24 cellular contexts compared by ENCODE assay signal in genomic region chr10:69668722-69669121, GRCh38.
"Had no signal": no experiment of that assay in that cellular context is flagged by ENCODE, and none has a peak within 500 bp of the region (broad histone marks: within the 10 kb centered on the region; RNA-seq: fewer than 3 reads in every experiment).

No MANE protein-coding gene starts in this region.

- H3K9me3 ChIP-seq: body of pancreas, colonic mucosa, prostate gland, right atrium auricular region, transverse colon had no signal

- H2AFZ ChIP-seq: neural progenitor cell had no signal

- H3K4me1 ChIP-seq: colonic mucosa, prostate gland, right atrium auricular region, transverse colon had no signal

- H3K36me3 Mint-ChIP-seq: activated naive CD8-positive, alpha-beta T cell treated with anti-CD3 and anti-CD28 coated beads, Interleukin-2, amount 10 ng/mL, durations not matched to agents 7 days and 5 days; memory B cell; naive thymus-derived CD4-positive, alpha-beta T cell; neural progenitor cell had no signal

- H3K27ac Mint-ChIP-seq: activated CD4-positive, alpha-beta T cell treated with anti-CD3 and anti-CD28 coated beads, Interleukin-2, amount 10 ng/mL, durations not matched to agents 24 days and 14 days; activated CD8-positive, alpha-beta T cell treated with anti-CD3 and anti-CD28 coated beads for 36 hours; activated naive CD8-positive, alpha-beta T cell treated with anti-CD3 and anti-CD28 coated beads, Interleukin-2, amount 10 ng/mL, durations not matched to agents 7 days and 5 days; activated T-helper 17 cell treated with anti-CD3 and anti-CD28 coated beads, Interleukin-2, amount 50 U/mL, for 72 hours; endodermal cell; memory B cell; naive thymus-derived CD4-positive, alpha-beta T cell; stimulated activated naive CD8-positive, alpha-beta T cell treated with anti-CD3 and anti-CD28 coated beads, Interleukin-15, Interleukin-2, amounts not matched to agents 100 ng/mL and 50 ng/mL, for 24 hours had no signal

- H3K36me3 ChIP-seq: colonic mucosa, neural progenitor cell, prostate gland, right atrium auricular region, transverse colon had no signal

- H3K27ac ChIP-seq: body of pancreas, colonic mucosa, epithelial cell of prostate, neural progenitor cell, prostate gland, right atrium auricular region, skin epidermis, transverse colon had no signal

- H3K4me3 ChIP-seq: body of pancreas, colonic mucosa, neural progenitor cell, prostate gland, right atrium auricular region, skin epidermis, transverse colon had no signal

- H3K4me2 ChIP-seq: neural progenitor cell had no signal

- H3K4me3 Mint-ChIP-seq: activated CD4-positive, alpha-beta T cell treated with anti-CD3 and anti-CD28 coated beads, Interleukin-2, amount 10 ng/mL, durations not matched to agents 24 days and 14 days; activated CD8-positive, alpha-beta T cell treated with anti-CD3 and anti-CD28 coated beads for 36 hours; activated naive CD8-positive, alpha-beta T cell treated with anti-CD3 and anti-CD28 coated beads, Interleukin-2, amount 10 ng/mL, durations not matched to agents 7 days and 5 days; activated T-helper 17 cell treated with anti-CD3 and anti-CD28 coated beads, Interleukin-2, amount 50 U/mL, for 72 hours; endodermal cell; memory B cell; naive thymus-derived CD4-positive, alpha-beta T cell; neural progenitor cell; stimulated activated naive CD8-positive, alpha-beta T cell treated with anti-CD3 and anti-CD28 coated beads, Interleukin-15, Interleukin-2, amounts not matched to agents 100 ng/mL and 50 ng/mL, for 24 hours had no signal

- H3K9me3 Mint-ChIP-seq: activated T-helper 17 cell treated with anti-CD3 and anti-CD28 coated beads, Interleukin-2, amount 50 U/mL, for 72 hours; endodermal cell; memory B cell; stimulated activated naive CD8-positive, alpha-beta T cell treated with anti-CD3 and anti-CD28 coated beads, Interleukin-15, Interleukin-2, amounts not matched to agents 100 ng/mL and 50 ng/mL, for 24 hours had no signal

- DNase-seq: activated CD4-positive, alpha-beta T cell treated with anti-CD3 and anti-CD28 coated beads, Interleukin-2, amount 10 ng/mL, durations not matched to agents 24 days and 14 days; activated CD4-positive, CD25-positive, alpha-beta regulatory T cell; activated CD8-positive, alpha-beta T cell treated with anti-CD3 and anti-CD28 coated beads for 36 hours; activated naive CD4-positive, alpha-beta T cell; activated naive CD8-positive, alpha-beta T cell treated with anti-CD3 and anti-CD28 coated beads, Interleukin-2, amount 10 ng/mL, durations not matched to agents 7 days and 5 days; activated T-cell treated with anti-CD3 and anti-CD28 coated beads, Interleukin-2, amount 50 U/mL, for 1 hour; amygdala; body of pancreas; colonic mucosa; endodermal cell; foreskin fibroblast; naive thymus-derived CD4-positive, alpha-beta T cell; stimulated activated CD4-positive, alpha-beta T cell treated with anti-CD3 and anti-CD28 coated beads, Interleukin-15, amount 100 ng/mL, for 24 hours; stimulated activated CD4-positive, alpha-beta T cell treated with anti-CD3 and anti-CD28 coated beads, Interleukin-2, amount 100 ng/mL, for 48 hours; T1000; transverse colon had no signal

- H3K27me3 ChIP-seq: body of pancreas, colonic mucosa, neural progenitor cell, right atrium auricular region, transverse colon had no signal

- ATAC-seq: activated CD8-positive, alpha-beta T cell treated with anti-CD3 and anti-CD28 coated beads for 36 hours; activated T-helper 17 cell treated with anti-CD3 and anti-CD28 coated beads, Interleukin-2, amount 50 U/mL, for 72 hours; body of pancreas; naive thymus-derived CD4-positive, alpha-beta T cell had no signal

- H3K9ac ChIP-seq: neural progenitor cell had no signal

- H3K4me1 Mint-ChIP-seq: activated CD4-positive, alpha-beta T cell treated with anti-CD3 and anti-CD28 coated beads, Interleukin-2, amount 10 ng/mL, durations not matched to agents 24 days and 14 days; activated naive CD8-positive, alpha-beta T cell treated with anti-CD3 and anti-CD28 coated beads, Interleukin-2, amount 10 ng/mL, durations not matched to agents 7 days and 5 days; activated T-helper 17 cell treated with anti-CD3 and anti-CD28 coated beads, Interleukin-2, amount 50 U/mL, for 72 hours; endodermal cell; memory B cell; naive thymus-derived CD4-positive, alpha-beta T cell had no signal
